ENCODE assay signal across 8 cellular contexts in genomic region chr12:99709619-99710018, GRCh38.
"Had no signal": no experiment of that assay in that cellular context is flagged by ENCODE, and none has a peak within 500 bp of the region (broad histone marks: within the 10 kb centered on the region; RNA-seq: fewer than 3 reads in every experiment).

No MANE protein-coding gene starts in this region.

- H3K27ac Mint-ChIP-seq: IgD-negative memory B cell had no signal

- FAIRE-seq: HTR-8/SVneo, K562 had no signal

- H3K36me3 Mint-ChIP-seq: IgD-negative memory B cell had no signal

- H3K4me3 Mint-ChIP-seq: IgD-negative memory B cell had no signal

- H3K4me3 ChIP-seq: K562 had no signal

- H3K27ac ChIP-seq: HL-60, KMS-11 had no signal

- ATAC-seq: K562 had no signal

- H3K4me1 Mint-ChIP-seq: IgD-negative memory B cell had no signal

- H3K27me3 Mint-ChIP-seq: IgD-negative memory B cell had no signal

- H3K4me2 ChIP-seq: KMS-11 had no signal

- DNase-seq: IMR-90, KBM-7, KG1 had no signal

- H3K9ac ChIP-seq: KMS-11 had no signal
